Comparison of ENCODE assay signal across 1 cellular context in the genomic region with DNA sequence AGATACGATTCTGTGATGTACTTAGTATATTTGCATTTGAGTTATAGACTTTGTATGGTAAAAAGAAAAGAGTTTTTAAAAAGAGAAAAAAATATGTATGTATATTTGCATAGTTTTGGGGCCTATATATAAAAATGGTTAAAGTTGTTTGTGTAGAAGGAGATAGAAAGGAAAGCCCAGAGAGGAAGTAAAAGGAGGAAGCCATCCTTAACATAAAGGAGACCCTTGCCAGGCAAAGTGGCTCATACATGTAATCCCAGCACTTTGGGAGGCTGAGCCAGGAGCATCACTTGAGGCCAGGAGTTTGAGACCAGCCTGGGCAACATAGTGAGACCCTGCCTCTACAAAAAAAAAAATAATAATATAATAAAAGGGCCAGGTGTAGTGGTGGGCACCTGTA.
A peak's percentile ranks its signal among the peaks of the same experiment; 100 is the strongest.
TF ChIP-seq lines count a peak whose summit lies in the region.

No MANE protein-coding gene starts in this region.

TF ChIP-seq in GM12891, 5 proteins besides CTCF, POLR2A, EP300 and RAD21:
- TF ChIP-seq POLR2AphosphoS5 (IDR thresholded peaks at IDR 0.05; ENCODE audit: low read depth, low read length) (no peak), POU2F2 (IDR thresholded peaks at IDR 0.05; ENCODE audit: low read depth, low read length) (no peak), TAF1 (IDR thresholded peaks at IDR 0.05; ENCODE audit: low read depth, low read length) (no peak), PAX5 (IDR thresholded peaks at IDR 0.05; ENCODE audit: insufficient read depth, low read length, severe bottlenecking) (no peak), SPI1 (IDR thresholded peaks at IDR 0.05; ENCODE audit: low read depth, low read length) (peak; percentile 62)
